In genomic region chr5:108747111-108748009, GRCh38 we compare ENCODE assay signal across 8 cellular contexts. TPM values are rescaled to one million over a fixed set of nuclear protein-coding genes. Genes with fewer than 3 reads are reported as not detected.
DNase-seq lines count a peak whose midpoint lies in the region; ATAC-seq, FAIRE-seq and TF ChIP-seq lines count a peak whose summit lies in the region.

Gene FER (plus strand): TSS chr5:108747897. CDS start chr5:108798183, 50,286 bp downstream.

- no peaks in the 10 kb centered on the region for H3K27me3 ChIP-seq in keratinocyte (ENCODE audit: control insufficient read depth, extremely low read depth, insufficient read depth, low read length)

- H3K9me1 ChIP-seq in keratinocyte (ENCODE audit: control insufficient read depth, extremely low read depth, insufficient read depth, low read length), result no peaks in the 10 kb centered on the region

- peak within 1 kb of the TSS; percentile 81 for H2AFZ ChIP-seq in keratinocyte (ENCODE audit: control insufficient read depth, low read length)

- H3K4me1 ChIP-seq in keratinocyte (ENCODE audit: control insufficient read depth, extremely low read depth, insufficient read depth, low read length), result peaks cover 3% of the 10 kb centered on the region

- no peaks in the 10 kb centered on the region for H3K36me3 ChIP-seq in keratinocyte (ENCODE audit: control insufficient read depth in 2 of 2, extremely low read depth in 1 of 2, insufficient read depth in 2 of 2, low read length in 2 of 2)

- dilution Hi-C loops in keratinocyte (cut with MboI; ENCODE audit: extremely low pct_ligation_motif_present, low sequenced_read_pairs), result no loop called here

- peak; percentile 18 for ATAC-seq in GM19328 (IDR thresholded peaks at IDR 0.05; ENCODE audit: unreplicated experiment)
- peak; percentile 33 for ATAC-seq in HG03460 (IDR thresholded peaks at IDR 0.05; ENCODE audit: unreplicated experiment)

- H4K20me1 ChIP-seq in keratinocyte (ENCODE audit: control insufficient read depth, extremely low read depth, insufficient read depth, low read length), result no peaks in the 10 kb centered on the region

- peak within 1 kb of the TSS; percentile 99 for H3K9ac ChIP-seq in keratinocyte (ENCODE audit: control insufficient read depth, extremely low read depth, insufficient read depth, low read length)

- peak within 1 kb of the TSS; percentile 83 for H3K4me3 ChIP-seq in cardiac fibroblast (replicated peaks in 1 of 2; ENCODE audit: low read depth in 2 of 2, low read length in 2 of 2)
- peak within 1 kb of the TSS; percentile 59 to 83 (median 75) for H3K4me3 ChIP-seq in keratinocyte (ENCODE audit: control insufficient read depth in 2 of 3, extremely low read depth in 1 of 3, insufficient read depth in 2 of 3, low read depth in 1 of 3, low read length in 3 of 3)

- H3K4me2 ChIP-seq in keratinocyte (ENCODE audit: control insufficient read depth, extremely low read depth, insufficient read depth, low read depth, low read length), result peak within 1 kb of the TSS; percentile 81

- FAIRE-seq in keratinocyte (lab: Jason Lieb, UNC) (peak; percentile 93), GM19239 (lab: Jason Lieb, UNC) (no peak)

- no peak for TF ChIP-seq CTCF in cardiac fibroblast (IDR thresholded peaks at IDR 0.05; ENCODE audit: low read depth, low read length)
- no peak for TF ChIP-seq CTCF in keratinocyte (optimal IDR thresholded peaks at IDR 0.05 in 1 of 3, IDR thresholded peaks at IDR 0.05 in 1 of 3, conservative IDR thresholded peaks at IDR 0.05 in 1 of 3; ENCODE audit: extremely low read depth in 1 of 3, insufficient read depth in 2 of 3, low read length in 3 of 3)

- H3K9me3 ChIP-seq in keratinocyte (ENCODE audit: control insufficient read depth, low read depth, low read length), result no peaks in the 10 kb centered on the region

- H3K79me2 ChIP-seq in keratinocyte (ENCODE audit: control insufficient read depth, insufficient read depth, low read length), result peaks cover 28% of the 10 kb centered on the region

- DNase-seq in AG20443 (ENCODE audit: low spot score), result peak; percentile 60
- peak in 3 of 5 experiments; percentile 21 to 89 (median 69) for DNase-seq in T-helper 2 cell
- DNase-seq in cardiac fibroblast (ENCODE audit: low read depth in 2 of 2), result peak; percentile 91 to 93
- DNase-seq in keratinocyte (ENCODE audit: low read depth, low spot score), result peak; percentile 80
- peak; percentile 10 to 22 for DNase-seq in stimulated activated CD4-positive, alpha-beta T cell treated with anti-CD3 and anti-CD28 coated beads, Interleukin-1b, Interleukin-23, amount 100 ng/mL, for 4 hours (ENCODE audit: low read depth in 2 of 2)
- no peak for DNase-seq in GM19239 (ENCODE audit: insufficient read length, low spot score)

- H3K27ac ChIP-seq in keratinocyte (ENCODE audit: control insufficient read depth, insufficient read depth, low read length), result peak within 1 kb of the TSS; percentile 100

RNA-seq across cellular contexts. Expression of gene FER, which starts in this region (rescaled TPM):
- 10.4 to 17.1 TPM (median 11.2 TPM) in 3 replicates for polyA plus RNA-seq in keratinocyte
- polyA plus RNA-seq in keratinocyte (2011; ENCODE audit: low read depth), result 51.3 TPM
- 5.2 and 12.6 TPM in 2 replicates for polyA plus RNA-seq in keratinocyte (2011; cell fraction: cytosol; rRNA removed)
- 12.5 and 15.2 TPM in 2 replicates for polyA plus RNA-seq in keratinocyte (2011; cell fraction: nucleus; rRNA removed)
- 6.8 and 10.5 TPM in 2 replicates for polyA plus RNA-seq in keratinocyte (2012; ENCODE audit: low replicate concordance)
- polyA minus RNA-seq in keratinocyte, result 8.8 to 84.6 TPM (median 25.5 TPM) in 3 replicates
- polyA minus RNA-seq in keratinocyte (2011; cell fraction: cytosol; rRNA and poly(A)+ RNA removed), result 23.8 TPM
- 36.3 and 88.0 TPM in 2 replicates for polyA minus RNA-seq in keratinocyte (2011; cell fraction: nucleus; rRNA and poly(A)+ RNA removed)
